In genomic region chr4:6926681-6927478, GRCh38 we compare ENCODE assay signal across 8 cellular contexts. TPM values are rescaled to one million over a fixed set of nuclear protein-coding genes. Genes with fewer than 3 reads are reported as not detected.
DNase-seq lines count a peak whose midpoint lies in the region; ATAC-seq, FAIRE-seq and TF ChIP-seq lines count a peak whose summit lies in the region.

No MANE protein-coding gene starts in this region.

- no peaks in the 10 kb centered on the region for H3K4me1 ChIP-seq in GM23338 (ENCODE audit: insufficient read depth)
- no peaks in the 10 kb centered on the region for H3K4me1 ChIP-seq in foreskin keratinocyte
- peaks cover 3 to 10% of the 10 kb centered on the region in 2 donors for H3K4me1 ChIP-seq in small intestine (ENCODE audit: control insufficient read depth in 2 of 2, insufficient read depth in 1 of 2, low read depth in 1 of 2, low read length in 1 of 2)

- H3K36me3 ChIP-seq in GM23338 (ENCODE audit: insufficient read depth), result no peaks in the 10 kb centered on the region
- peaks cover 8 to 10% of the 10 kb centered on the region in 2 donors for H3K36me3 ChIP-seq in small intestine (ENCODE audit: control insufficient read depth in 2 of 2, insufficient read depth in 2 of 2, low read length in 2 of 2)

- peaks cover 23% of the 10 kb centered on the region for H3K36me3 Mint-ChIP-seq in GM23338 (ENCODE audit: low read depth)
- H3K36me3 Mint-ChIP-seq in activated CD4-positive, alpha-beta memory T cell treated with anti-CD3 and anti-CD28 coated beads for 36 hours, result peaks cover 45% of the 10 kb centered on the region

- no peaks in the 10 kb centered on the region for H3K9me2 ChIP-seq in GM23338 (ENCODE audit: insufficient read depth)

- CTCF ChIA-PET in activated CD4-positive, alpha-beta memory T cell treated with anti-CD3 and anti-CD28 coated beads for 36 hours (lab: Charles Lee), result interaction anchor here (0.7 to 3.3 kb wide), 10 partner anchors 10 to 206 kb away, joined by 3 to 14 read pairs (median 4); partner anchors contain the start of gene TADA2B

- H3K27me3 ChIP-seq in GM23338 (ENCODE audit: insufficient read depth), result no peaks in the 10 kb centered on the region
- no peaks in the 10 kb centered on the region for H3K27me3 ChIP-seq in foreskin keratinocyte
- H3K27me3 ChIP-seq in small intestine (ENCODE audit: control insufficient read depth in 2 of 2, insufficient read depth in 2 of 2, low read length in 2 of 2), result no peaks in the 10 kb centered on the region

- WGBS in small intestine, 3 donors, result 20 to 44% (median 32%) methylated on average over 13 of the region's 13 CpGs

- no peaks in the 10 kb centered on the region for H3K9me3 Mint-ChIP-seq in GM23338
- no peaks in the 10 kb centered on the region for H3K9me3 Mint-ChIP-seq in activated CD4-positive, alpha-beta memory T cell treated with anti-CD3 and anti-CD28 coated beads for 36 hours

- peak; percentile 47 for ATAC-seq in GM23338
- ATAC-seq in foreskin keratinocyte, result peak; percentile 55
- ATAC-seq in GM18867 (IDR thresholded peaks at IDR 0.05; ENCODE audit: unreplicated experiment), result no peak
- ATAC-seq in HG02852 (IDR thresholded peaks at IDR 0.05; ENCODE audit: unreplicated experiment), result no peak

- H3F3A ChIP-seq in GM23338 (replicated peaks; ENCODE audit: low read depth), result no peaks in the 10 kb centered on the region

- no peak overlapping the region; the same call in 1 of the 2 replicates for H3K27ac Mint-ChIP-seq in GM23338
- H3K27ac Mint-ChIP-seq in activated CD4-positive, alpha-beta memory T cell treated with anti-CD3 and anti-CD28 coated beads for 36 hours, result peak overlapping the region; percentile 88

- H3K27me3 Mint-ChIP-seq in GM23338 (ENCODE audit: insufficient read depth, low read depth, poor library complexity), result peaks cover 8% of the 10 kb centered on the region
- H3K27me3 Mint-ChIP-seq in activated CD4-positive, alpha-beta memory T cell treated with anti-CD3 and anti-CD28 coated beads for 36 hours, result no peaks in the 10 kb centered on the region

- H3K79me2 ChIP-seq in GM23338 (replicated peaks; ENCODE audit: insufficient read depth), result peaks cover 67% of the 10 kb centered on the region

- no peak overlapping the region for H3K4me3 ChIP-seq in GM23338
- H3K4me3 ChIP-seq in small intestine (ENCODE audit: low read depth in 1 of 2, low read length in 2 of 2), result no peak overlapping the region

- H3K4me2 ChIP-seq in GM23338, result no peak overlapping the region

- no peak for FAIRE-seq in small intestine (lab: Jason Lieb, UNC)

- peaks cover 11% of the 10 kb centered on the region for H4K20me1 ChIP-seq in GM23338 (replicated peaks; ENCODE audit: insufficient read depth)

- POLR2A ChIA-PET in activated CD4-positive, alpha-beta memory T cell treated with anti-CD3 and anti-CD28 coated beads for 36 hours (lab: Charles Lee), result interaction anchor here (1.3 to 2.5 kb wide), 4 partner anchors 10 to 18 kb away, joined by 5 to 11 read pairs (median 10); partner anchors contain the start of gene TBC1D14

- H3K4me3 Mint-ChIP-seq in GM23338, result no peak overlapping the region
- H3K4me3 Mint-ChIP-seq in activated CD4-positive, alpha-beta memory T cell treated with anti-CD3 and anti-CD28 coated beads for 36 hours, result peak overlapping the region; percentile 57

- H3K27ac ChIP-seq in GM23338 (ENCODE audit: low read depth) (no peak overlapping the region), foreskin keratinocyte (no peak overlapping the region), small intestine (ENCODE audit: low read depth in 1 of 2, low read length in 1 of 2) (peak overlapping the region; percentile 50 to 88)

- DNase-seq in GM23338 (ENCODE audit: low spot score) (no peak), foreskin keratinocyte (no peak), small intestine (peak; percentile 95), SIG-M5 (lab: John Stamatoyannopoulos, UW) (no peak), NCI-H510A treated with DMSO at 0.1 percent for 48 hours (lab: John Stamatoyannopoulos, UW) (no peak)
- peak; percentile 76 for DNase-seq in activated CD4-positive, alpha-beta memory T cell treated with anti-CD3 and anti-CD28 coated beads for 36 hours

- H3K9me3 ChIP-seq in small intestine (ENCODE audit: control insufficient read depth, low read depth), result no peaks in the 10 kb centered on the region

- H2AFZ ChIP-seq in GM23338, result no peak overlapping the region

- intact Hi-C loops in activated CD4-positive, alpha-beta memory T cell treated with anti-CD3 and anti-CD28 coated beads for 36 hours (cut with micrococcal nuclease), result loop anchor here (1.0 kb wide), 2 partner anchors 10 to 15 kb away; no protein-coding TSS in a partner anchor

- H3K4me1 Mint-ChIP-seq in GM23338, result peaks cover 29% of the 10 kb centered on the region
- peaks cover 66% of the 10 kb centered on the region for H3K4me1 Mint-ChIP-seq in activated CD4-positive, alpha-beta memory T cell treated with anti-CD3 and anti-CD28 coated beads for 36 hours (ENCODE audit: low read depth)

- no peak for TF ChIP-seq CTCF in GM23338 (conservative IDR thresholded peaks at IDR 0.05; ENCODE audit: low read depth in 2 of 2)
- no peak for TF ChIP-seq CTCF in foreskin keratinocyte (conservative IDR thresholded peaks at IDR 0.05)

TF ChIP-seq in GM23338, 12 proteins besides CTCF, POLR2A, EP300 and RAD21:
- TF ChIP-seq STAT1 (IDR thresholded peaks at IDR 0.05; ENCODE audit: unreplicated experiment), result no peak
- no peak for TF ChIP-seq ZNF331 (CRISPR knock-in tag; IDR thresholded peaks at IDR 0.05; ENCODE audit: low read depth)
- TF ChIP-seq EZH2phosphoT487 (IDR thresholded peaks at IDR 0.05; ENCODE audit: unreplicated experiment), result no peak
- no peak for TF ChIP-seq ETS1 (IDR thresholded peaks at IDR 0.05)
- no peak for TF ChIP-seq CREB1 (CRISPR knock-in tag; IDR thresholded peaks at IDR 0.05; ENCODE audit: low read depth)

RNA-seq across cellular contexts. Expression of gene TBC1D14, which starts 17.3 kb away (rescaled TPM):
- total RNA-seq in GM23338 (2014; rRNA removed; shearing (Covaris generic)), result 59.7 and 66.3 TPM in 2 replicates
- polyA plus RNA-seq in GM23338 (2016; fragmentation: Nextera tagmentation; extraction: Ambion mirVana) (15.8 and 18.2 TPM in 2 replicates), foreskin keratinocyte (23.7 and 23.9 TPM in 2 replicates), small intestine (10 to 100 TPM; 16.8 to 31.5 (median 18.9) TPM)
- total RNA-seq in activated CD4-positive, alpha-beta memory T cell treated with anti-CD3 and anti-CD28 coated beads for 36 hours, result 10 to 100 TPM; 37.1 to 37.3 TPM
- 53.6 and 62.2 TPM in 2 replicates for total RNA-seq in foreskin keratinocyte

Comparison
In these comparisons a context has a peak if more than half of its experiments do, and no peak if none do; other contexts are left out.
1. ATAC-seq: peak in GM23338 (single experiment) and foreskin keratinocyte (single experiment); none in GM18867 (single experiment) and HG02852 (single experiment).
2. DNase-seq: peak in activated CD4-positive, alpha-beta memory T cell treated with anti-CD3 and anti-CD28 coated beads for 36 hours (single experiment) and small intestine (single experiment); none in GM23338 (single experiment), foreskin keratinocyte (0 of 2), SIG-M5 (single experiment) and NCI-H510A treated with DMSO at 0.1 percent for 48 hours (single experiment).
3. H3K27ac ChIP-seq: peak in small intestine (2 of 2); none in GM23338 (single experiment) and foreskin keratinocyte (single experiment).